Comparison of ENCODE assay signal across 8 cellular contexts in the genomic region with DNA sequence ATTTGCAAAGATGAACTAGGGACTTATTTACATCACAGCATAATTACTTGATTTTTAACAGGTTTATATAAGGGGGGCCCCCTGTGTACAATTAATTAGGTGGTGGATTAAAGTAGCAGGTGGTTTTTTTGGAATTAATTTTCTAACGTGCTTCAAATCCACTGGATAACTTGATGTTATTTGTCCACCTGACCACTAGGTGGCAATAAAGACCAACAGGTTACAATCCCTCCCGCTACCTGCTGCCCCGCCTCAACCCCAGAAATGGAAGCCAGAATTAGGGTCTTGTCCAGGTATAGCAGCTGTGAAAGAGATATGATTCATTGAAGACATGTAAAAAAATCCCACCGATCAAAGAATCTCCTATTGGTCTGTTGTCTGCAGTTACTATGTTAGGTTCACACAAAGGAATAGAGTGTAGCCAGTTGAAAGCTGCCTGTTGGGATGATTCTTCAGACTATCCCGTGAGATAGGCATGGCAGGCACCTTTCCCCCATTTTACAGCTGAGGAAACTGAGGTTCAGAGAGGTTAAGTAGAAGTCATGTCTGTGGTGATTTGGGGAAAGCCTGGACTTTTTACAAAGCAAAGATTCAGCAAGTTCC. TPM values are rescaled to one million over a fixed set of nuclear protein-coding genes. Genes with fewer than 3 reads are reported as not detected.
A peak's percentile ranks its signal among the peaks of the same experiment; 100 is the strongest.
DNase-seq lines count a peak whose midpoint lies in the region; ATAC-seq and TF ChIP-seq lines count a peak whose summit lies in the region.

No MANE protein-coding gene starts in this region.

- H3K27me3 ChIP-seq in esophagus squamous epithelium (no peaks in the 10 kb centered on the region), osteoblast (ENCODE audit: insufficient read depth, low read length) (no peaks in the 10 kb centered on the region)

- H3K9me3 ChIP-seq in HEK293 (ENCODE audit: control insufficient read depth, insufficient read depth, low read depth, low read length) (no peaks in the 10 kb centered on the region), esophagus squamous epithelium (no peaks in the 10 kb centered on the region), osteoblast (ENCODE audit: low read depth, low read length) (no peaks in the 10 kb centered on the region)

- peak; percentile 24; the same call in 1 of the 2 replicates for TF ChIP-seq CTCF in HEK293 (tag by site-specific recombination; IDR thresholded peaks at IDR 0.05)
- peak; percentile 79 for TF ChIP-seq CTCF in VCaP (conservative IDR thresholded peaks at IDR 0.05)
- TF ChIP-seq CTCF in esophagus squamous epithelium (IDR thresholded peaks at IDR 0.05) = peak; percentile 41 to 73 (median 67)
- peak; percentile 67 for TF ChIP-seq CTCF in osteoblast (IDR thresholded peaks at IDR 0.05; ENCODE audit: extremely low read depth, low read depth, low read length)

- H3K4me3 ChIP-seq in HEK293 (ENCODE audit: low read depth, low read length) = no peak overlapping the region
- H3K4me3 ChIP-seq in esophagus squamous epithelium = no peak overlapping the region
- no peak overlapping the region for H3K4me3 ChIP-seq in osteoblast (ENCODE audit: insufficient read depth, low read length)

- no peak for TF ChIP-seq POLR2A in esophagus squamous epithelium (IDR thresholded peaks at IDR 0.05)

- H4K20me1 ChIP-seq in osteoblast (ENCODE audit: insufficient read depth, low read length) = no peaks in the 10 kb centered on the region

- peak overlapping the region; percentile 13 for H3K4me2 ChIP-seq in osteoblast (ENCODE audit: insufficient read depth, low read length)

- H3K27ac ChIP-seq in HEK293 (ENCODE audit: extremely low read depth, low read depth, low read length) (no peak overlapping the region), VCaP (no peak overlapping the region), esophagus squamous epithelium (no peak overlapping the region), osteoblast (ENCODE audit: low read depth, low read length) (no peak overlapping the region)

- CTCF ChIA-PET in HEK293 (lab: Yijun Ruan, JAX) = interaction anchor here (0.5 to 4.9 kb wide), 16 partner anchors 11 to 641 kb away, joined by 3 to 82 read pairs (median 3); no protein-coding TSS in a partner anchor

- H3K36me3 ChIP-seq in HEK293 (ENCODE audit: control insufficient read depth in 2 of 2, insufficient read depth in 1 of 2, low read length in 2 of 2) (no peaks in the 10 kb centered on the region), esophagus squamous epithelium (no peaks in the 10 kb centered on the region), osteoblast (ENCODE audit: insufficient read depth, low read length) (no peaks in the 10 kb centered on the region)

- intact Hi-C loops in esophagus squamous epithelium (cut with DNase I) = loop anchor here (5.0 kb wide), 1 partner anchor 411 kb away; no protein-coding TSS in a partner anchor

- peak; percentile 56 for DNase-seq in A172 (ENCODE audit: low spot score)
- peak; percentile 41 for DNase-seq in EH (ENCODE audit: low read depth)
- DNase-seq in NCI-H146 treated with DMSO at 0.1 percent for 48 hours (lab: John Stamatoyannopoulos, UW; ENCODE audit: unreplicated experiment) = peak; percentile 66
- DNase-seq in esophagus squamous epithelium (lab: John Stamatoyannopoulos, UW) = no peak
- no peak for DNase-seq in osteoblast (ENCODE audit: insufficient read length, low spot score, missing footprints)

- H3K4me1 ChIP-seq in HEK293 (ENCODE audit: control insufficient read depth, insufficient read depth, low read length) (no peaks in the 10 kb centered on the region), esophagus squamous epithelium (peaks cover 0 to 4% (median 0%) of the 10 kb centered on the region in 3 donors), osteoblast (ENCODE audit: insufficient read depth, low read length) (no peaks in the 10 kb centered on the region)

- WGBS in esophagus squamous epithelium, 2 donors = 9 to 13% methylated on average over 5 of the region's 5 CpGs

- POLR2A ChIA-PET in HEK293 (lab: Yijun Ruan, JAX) = interaction anchor here (0.6 kb wide), 1 partner anchor 286 kb away, joined by 3 read pairs; no protein-coding TSS in a partner anchor

- ATAC-seq in GM18519 (IDR thresholded peaks at IDR 0.05; ENCODE audit: low FRiP score, unreplicated experiment) = no peak

- H3K79me2 ChIP-seq in osteoblast (ENCODE audit: insufficient read depth, low read length) = no peaks in the 10 kb centered on the region

- no peak overlapping the region for H2AFZ ChIP-seq in osteoblast (ENCODE audit: low read length)

TF ChIP-seq in HEK293, 187 proteins besides CTCF, POLR2A, EP300 and RAD21:
- no peak for TF ChIP-seq ZBTB6 (tag by site-specific recombination; IDR thresholded peaks at IDR 0.05)
- TF ChIP-seq GLI2 (tag by site-specific recombination; IDR thresholded peaks at IDR 0.05; ENCODE audit: borderline replicate concordance, low read depth) = no peak
- 0 out of 2 replicates have a peak, but pooled peaks have one; percentile 18 for TF ChIP-seq SCRT1 (tag by site-specific recombination; IDR thresholded peaks at IDR 0.05; ENCODE audit: borderline replicate concordance)
- TF ChIP-seq ZNF366 (tag by site-specific recombination; conservative IDR thresholded peaks at IDR 0.05) = no peak
- TF ChIP-seq ZFP3 (tag by site-specific recombination; IDR thresholded peaks at IDR 0.05; ENCODE audit: low read depth) = no peak
- TF ChIP-seq PRDM1 (tag by site-specific recombination; IDR thresholded peaks at IDR 0.05) = no peak
- peak; percentile 81 for TF ChIP-seq ZNF654 (tag by site-specific recombination; IDR thresholded peaks at IDR 0.05; ENCODE audit: low read depth)
TF ChIP-seq in HEK293: peak in this region for 2.

RNA-seq across cellular contexts. Expression of gene MFSD1, which starts 44.0 kb away (rescaled TPM):
- total RNA-seq in A172 (2014; rRNA removed; shearing (Covaris generic)) = 92.7 and 109 TPM in 2 replicates
- total RNA-seq in esophagus squamous epithelium = 100 to 1,000 TPM in 2 of 4 donors, 10 to 100 TPM in 2; 72.7 to 108 (median 98.2) TPM
- 170 and 183 TPM in 2 replicates for total RNA-seq in osteoblast

Comparison
In these comparisons a context has a peak if more than half of its experiments do, and no peak if none do; other contexts are left out.
1. DNase-seq: peak in A172 (single experiment), EH (single experiment) and NCI-H146 treated with DMSO at 0.1 percent for 48 hours (single experiment); none in esophagus squamous epithelium (single experiment) and osteoblast (single experiment).
2. CTCF ChIP-seq: peak in every context shown above with its lines; median percentile 79 in VCaP; 67 in esophagus squamous epithelium; 67 in osteoblast; 24 in HEK293.